8 cellular contexts compared by ENCODE assay signal in genomic region chr11:61694971-61695706, GRCh38. TPM values are rescaled to one million over a fixed set of nuclear protein-coding genes. Genes with fewer than 3 reads are reported as not detected.
DNase-seq lines count a peak whose midpoint lies in the region; ATAC-seq and TF ChIP-seq lines count a peak whose summit lies in the region.

No MANE protein-coding gene starts in this region.

- peaks cover 7% of the 10 kb centered on the region for H3K27me3 Mint-ChIP-seq in GM23338 (ENCODE audit: insufficient read depth, low read depth, poor library complexity)

- no peaks in the 10 kb centered on the region for H3K9me3 Mint-ChIP-seq in GM23338

- no peaks in the 10 kb centered on the region for H3K27me3 ChIP-seq in GM23338 (ENCODE audit: insufficient read depth)

- H4K20me1 ChIP-seq in GM23338 (replicated peaks; ENCODE audit: insufficient read depth): no peaks in the 10 kb centered on the region

- H3K4me1 Mint-ChIP-seq in GM23338: peaks cover 45% of the 10 kb centered on the region

- TF ChIP-seq CTCF in GM23338 (conservative IDR thresholded peaks at IDR 0.05; ENCODE audit: low read depth in 2 of 2) (peak; percentile 16 to 32; a peak in 3 of 4 replicates), VCaP (conservative IDR thresholded peaks at IDR 0.05) (no peak; the same call in 1 of the 2 replicates), retinal pigment epithelial cell (conservative IDR thresholded peaks at IDR 0.05; ENCODE audit: low read depth, low read length) (peak; percentile 51)

- no peak overlapping the region for H3K27ac ChIP-seq in GM23338 (ENCODE audit: low read depth)
- H3K27ac ChIP-seq in VCaP: peak overlapping the region; percentile 69

- H3F3A ChIP-seq in GM23338 (replicated peaks; ENCODE audit: low read depth): peaks cover 9% of the 10 kb centered on the region; the same call in 1 of the 2 replicates

- H2AFZ ChIP-seq in GM23338: peak overlapping the region; percentile 76

- ATAC-seq in GM23338 (peak; percentile 57), Right ventricle myocardium superior (ENCODE audit: poor library complexity) (peak; percentile 47), HG03432 (IDR thresholded peaks at IDR 0.05; ENCODE audit: unreplicated experiment) (no peak), HG02938 (IDR thresholded peaks at IDR 0.05; ENCODE audit: unreplicated experiment) (no peak)

- no peaks in the 10 kb centered on the region for H3K36me3 Mint-ChIP-seq in GM23338 (ENCODE audit: low read depth)

- intact Hi-C loops in Right ventricle myocardium superior (cut with DNase I): no loop called here

- H3K36me3 ChIP-seq in GM23338 (ENCODE audit: insufficient read depth): no peaks in the 10 kb centered on the region

- H3K27ac Mint-ChIP-seq in GM23338: no peak overlapping the region

- no peaks in the 10 kb centered on the region for H3K9me2 ChIP-seq in GM23338 (ENCODE audit: insufficient read depth)

- DNase-seq in GM23338 (ENCODE audit: low spot score) (peak; percentile 75), Right ventricle myocardium superior (peak; percentile 81), retinal pigment epithelial cell (ENCODE audit: low read depth) (no peak), LoVo (ENCODE audit: low spot score) (no peak)
- DNase-seq in effector CD8-positive, alpha-beta T cell (lab: John Stamatoyannopoulos, UW): no peak

- no peaks in the 10 kb centered on the region for H3K79me2 ChIP-seq in GM23338 (replicated peaks; ENCODE audit: insufficient read depth)

- peaks cover 37% of the 10 kb centered on the region for H3K4me1 ChIP-seq in GM23338 (ENCODE audit: insufficient read depth)

- H3K4me3 Mint-ChIP-seq in GM23338: no peak overlapping the region; the same call in 2 of the 3 replicates

- H3K4me2 ChIP-seq in GM23338: peak overlapping the region; percentile 57

- H3K4me3 ChIP-seq in GM23338 (no peak overlapping the region), retinal pigment epithelial cell (ENCODE audit: low read length) (no peak overlapping the region)

TF ChIP-seq in GM23338, 12 proteins besides CTCF, POLR2A, EP300 and RAD21 (continues in another document):
- TF ChIP-seq POLR2AphosphoS5 (IDR thresholded peaks at IDR 0.05; ENCODE audit: low read depth) (no peak; the same call in 1 of the 2 replicates), REST (IDR thresholded peaks at IDR 0.05; ENCODE audit: unreplicated experiment) (no peak), EZH2phosphoT487 (IDR thresholded peaks at IDR 0.05; ENCODE audit: unreplicated experiment) (no peak), ETS1 (IDR thresholded peaks at IDR 0.05) (no peak), CREB1 (CRISPR knock-in tag; IDR thresholded peaks at IDR 0.05; ENCODE audit: low read depth) (no peak), ZNF462 (CRISPR knock-in tag; IDR thresholded peaks at IDR 0.05) (no peak), NANOG (IDR thresholded peaks at IDR 0.05; ENCODE audit: borderline replicate concordance) (no peak), STAT1 (IDR thresholded peaks at IDR 0.05; ENCODE audit: unreplicated experiment) (no peak), ZNF114 (CRISPR knock-in tag; IDR thresholded peaks at IDR 0.05) (no peak), EZH2 (IDR thresholded peaks at IDR 0.05; ENCODE audit: low read depth, unreplicated experiment) (no peak)

RNA-seq across cellular contexts. Expression of gene DAGLA, which starts 14.9 kb away (rescaled TPM):
- total RNA-seq in GM23338 (2014; rRNA removed; shearing (Covaris generic)): 1.3 and 2.5 TPM in 2 replicates
- polyA plus RNA-seq in GM23338 (2016; fragmentation: Nextera tagmentation; extraction: Ambion mirVana): 0.52 and 0.55 TPM in 2 replicates
- total RNA-seq in Right ventricle myocardium superior: 4.2 TPM

RNA-seq across cellular contexts. Expression of gene MYRF, which starts 57.3 kb away (rescaled TPM):
- 5.0 and 5.5 TPM in 2 replicates for total RNA-seq in GM23338 (2014; rRNA removed; shearing (Covaris generic))
- 1.9 and 2.2 TPM in 2 replicates for polyA plus RNA-seq in GM23338 (2016; fragmentation: Nextera tagmentation; extraction: Ambion mirVana)
- 0.16 TPM for total RNA-seq in Right ventricle myocardium superior

Comparison
In these comparisons a context has a peak if more than half of its experiments do, and no peak if none do; other contexts are left out.
1. ATAC-seq: peak in GM23338 (single experiment) and Right ventricle myocardium superior (single experiment); none in HG03432 (single experiment) and HG02938 (single experiment).
2. DNase-seq: peak in GM23338 (single experiment) and Right ventricle myocardium superior (single experiment); none in retinal pigment epithelial cell (single experiment), LoVo (single experiment) and effector CD8-positive, alpha-beta T cell (single experiment).